8 cellular contexts compared by ENCODE assay signal in the genomic region with DNA sequence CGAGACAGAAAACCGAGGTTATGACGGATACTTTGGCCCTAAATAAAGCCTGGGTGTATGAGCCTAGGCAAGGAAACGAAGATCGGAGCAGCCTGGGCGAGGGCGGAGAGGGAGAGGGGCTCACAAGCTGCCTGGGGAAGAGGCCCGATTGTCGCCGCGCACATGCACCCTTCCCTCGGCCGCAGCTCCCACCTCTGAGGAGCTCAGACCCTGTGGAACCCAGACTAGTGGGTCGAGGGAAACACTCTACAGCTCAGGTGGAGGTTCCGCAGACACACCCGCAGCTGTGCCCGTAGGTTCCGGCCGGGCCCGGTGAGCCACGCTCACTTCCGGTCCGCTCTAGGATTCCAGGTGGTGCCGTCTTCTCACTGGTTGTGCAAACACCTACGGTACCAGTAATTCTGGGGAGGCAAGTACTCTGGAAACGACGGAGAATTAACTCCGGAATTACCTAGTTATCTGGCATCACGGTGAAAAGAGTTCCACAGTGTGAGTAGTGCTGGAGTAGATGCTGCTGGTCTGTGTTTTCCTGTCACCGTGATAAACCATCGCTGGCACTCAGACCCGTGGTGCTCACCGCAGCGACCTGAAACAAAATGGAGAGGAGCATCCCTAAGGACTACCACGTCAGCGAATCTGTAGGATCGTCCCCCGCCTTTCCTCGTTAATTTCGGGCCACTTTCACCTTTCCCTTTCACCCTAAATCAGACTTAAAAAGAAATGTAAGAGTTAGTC.
DNase-seq lines count a peak whose midpoint lies in the region; ATAC-seq and TF ChIP-seq lines count a peak whose summit lies in the region.

No MANE protein-coding gene starts in this region.

- peaks cover 61% of the 10 kb centered on the region for H3K27me3 Mint-ChIP-seq in activated naive CD4-positive, alpha-beta T cell treated with anti-CD3 and anti-CD28 coated beads for 36 hours (ENCODE audit: low read depth)

- 2% methylated on average over 40 of the region's 40 CpGs for WGBS in heart right ventricle, 2 donors
- WGBS in psoas muscle, 3 donors: 2% methylated on average over 40 of the region's 40 CpGs

- no peaks in the 10 kb centered on the region for H3K36me3 Mint-ChIP-seq in activated naive CD4-positive, alpha-beta T cell treated with anti-CD3 and anti-CD28 coated beads for 36 hours (ENCODE audit: low read depth)

- no peak for TF ChIP-seq POLR2A in vagina (IDR thresholded peaks at IDR 0.05)

- H3K4me3 Mint-ChIP-seq in activated naive CD4-positive, alpha-beta T cell treated with anti-CD3 and anti-CD28 coated beads for 36 hours: peak overlapping the region; percentile 85

- no peaks in the 10 kb centered on the region for H3K27me3 ChIP-seq in BE2C
- peaks cover 6 to 96% (median 69%) of the 10 kb centered on the region in 7 donors for H3K27me3 ChIP-seq in heart right ventricle
- H3K27me3 ChIP-seq in psoas muscle (ENCODE audit: insufficient read depth in 3 of 3, low read length in 2 of 3): peaks cover 8 to 52% (median 22%) of the 10 kb centered on the region in 3 donors
- H3K27me3 ChIP-seq in vagina: no peaks in the 10 kb centered on the region

- no peak for TF ChIP-seq CTCF in BE2C (IDR thresholded peaks at IDR 0.05; ENCODE audit: low read depth, low read length)
- no peak for TF ChIP-seq CTCF in heart right ventricle (IDR thresholded peaks at IDR 0.05)
- no peak for TF ChIP-seq CTCF in psoas muscle (IDR thresholded peaks at IDR 0.05)
- TF ChIP-seq CTCF in vagina (IDR thresholded peaks at IDR 0.05): no peak

- peak overlapping the region; percentile 84 for H3K4me3 ChIP-seq in BE2C (ENCODE audit: low read depth, low read length)
- peak overlapping the region; percentile 16 to 59 (median 54) for H3K4me3 ChIP-seq in heart right ventricle
- H3K4me3 ChIP-seq in psoas muscle: peak overlapping the region; percentile 62
- peak overlapping the region; percentile 55 to 57 for H3K4me3 ChIP-seq in vagina

- DNase-seq in BE2C (peak; percentile 73), RPMI7951 (ENCODE audit: low read depth) (peak; percentile 39), heart right ventricle (peak; percentile 19 to 40), psoas muscle (no peak), vagina (ENCODE audit: extremely low spot score in 2 of 2) (no peak)
- DNase-seq in activated naive CD4-positive, alpha-beta T cell treated with anti-CD3 and anti-CD28 coated beads for 36 hours: peak; percentile 80

- H3K36me3 ChIP-seq in BE2C (no peaks in the 10 kb centered on the region), heart right ventricle (no peaks in the 10 kb centered on the region), psoas muscle (ENCODE audit: insufficient read depth in 1 of 2, low read depth in 1 of 2) (no peaks in the 10 kb centered on the region), vagina (no peaks in the 10 kb centered on the region)

- CTCF ChIA-PET in activated naive CD4-positive, alpha-beta T cell treated with anti-CD3 and anti-CD28 coated beads for 36 hours (lab: Charles Lee): no interaction called here

- H3K27ac ChIP-seq in heart right ventricle: no peak overlapping the region
- no peak overlapping the region for H3K27ac ChIP-seq in psoas muscle
- peak overlapping the region; percentile 14 for H3K27ac ChIP-seq in vagina

- intact Hi-C loops in activated naive CD4-positive, alpha-beta T cell treated with anti-CD3 and anti-CD28 coated beads for 36 hours (cut with micrococcal nuclease): loop anchor here (5.0 to 10.0 kb wide), 3 partner anchors 192 to 450 kb away; partner anchors contain the start of gene ZSCAN12
- intact Hi-C loops in heart right ventricle (cut with DNase I): no loop called here
- intact Hi-C loops in psoas muscle (cut with DNase I): no loop called here
- intact Hi-C loops in vagina (cut with DNase I): no loop called here

- no peaks in the 10 kb centered on the region for H3K9me3 Mint-ChIP-seq in activated naive CD4-positive, alpha-beta T cell treated with anti-CD3 and anti-CD28 coated beads for 36 hours

- no peak overlapping the region for H3K27ac Mint-ChIP-seq in activated naive CD4-positive, alpha-beta T cell treated with anti-CD3 and anti-CD28 coated beads for 36 hours

- peaks cover 21% of the 10 kb centered on the region for H3K4me1 Mint-ChIP-seq in activated naive CD4-positive, alpha-beta T cell treated with anti-CD3 and anti-CD28 coated beads for 36 hours (ENCODE audit: low read depth)

- H3K4me1 ChIP-seq in BE2C (peaks cover 3% of the 10 kb centered on the region; the same call in 1 of the 2 replicates), heart right ventricle (peaks cover 0 to 15% (median 0%) of the 10 kb centered on the region in 9 donors), psoas muscle (no peaks in the 10 kb centered on the region), vagina (peaks cover 19% of the 10 kb centered on the region)

- ATAC-seq in GM19351 (IDR thresholded peaks at IDR 0.05; ENCODE audit: unreplicated experiment): peak; percentile 81
- ATAC-seq in HG03565 (IDR thresholded peaks at IDR 0.05; ENCODE audit: unreplicated experiment): peak; percentile 56
- ATAC-seq in heart right ventricle: peak; percentile 49 to 97 (median 92)
- ATAC-seq in psoas muscle: no peak

- no peaks in the 10 kb centered on the region for H3K9me3 ChIP-seq in BE2C
- no peaks in the 10 kb centered on the region for H3K9me3 ChIP-seq in heart right ventricle
- no peaks in the 10 kb centered on the region for H3K9me3 ChIP-seq in psoas muscle
- no peaks in the 10 kb centered on the region for H3K9me3 ChIP-seq in vagina

Comparison
In these comparisons a context has a peak if more than half of its experiments do, and no peak if none do; other contexts are left out.
1. DNase-seq: peak in BE2C (single experiment), RPMI7951 (single experiment), activated naive CD4-positive, alpha-beta T cell treated with anti-CD3 and anti-CD28 coated beads for 36 hours (single experiment) and heart right ventricle (2 of 2); none in psoas muscle (0 of 2) and vagina (0 of 2).
2. ATAC-seq: peak in GM19351 (single experiment), HG03565 (single experiment) and heart right ventricle (8 of 8); none in psoas muscle (0 of 4).
3. Peak in every context shown above with its lines, with median percentiles within 50 percentile points of each other: H3K4me3 ChIP-seq.